In the genomic region with DNA sequence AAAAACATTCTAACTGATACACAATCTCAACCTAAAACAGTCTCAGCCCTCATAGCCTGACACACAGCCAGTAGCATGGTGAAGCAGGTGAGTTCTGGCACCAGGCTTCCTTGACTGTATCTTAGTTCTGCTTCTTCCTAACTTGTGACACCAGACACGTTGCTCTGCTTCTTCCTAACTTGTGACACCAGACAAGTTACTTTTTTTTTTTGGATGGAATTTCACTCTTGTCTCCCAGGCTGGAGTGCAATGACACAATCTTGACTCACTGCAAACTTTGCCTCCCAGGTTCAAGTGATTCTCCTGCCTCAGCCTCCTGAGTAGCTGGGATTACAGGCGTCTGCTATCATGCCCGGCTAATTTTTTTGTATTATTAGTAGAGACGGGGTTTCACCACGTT, we compare ENCODE assay signal across 1 cellular context.
TF ChIP-seq lines count a peak whose summit lies in the region.

No MANE protein-coding gene starts in this region.

TF ChIP-seq in K562, 482 proteins besides CTCF, POLR2A, EP300 and RAD21:
- TF ChIP-seq FOSL1 (tag; conservative IDR thresholded peaks at IDR 0.05): peak; percentile 34; the same call in 1 of the 2 replicates
- TF ChIP-seq, protein P1, sequence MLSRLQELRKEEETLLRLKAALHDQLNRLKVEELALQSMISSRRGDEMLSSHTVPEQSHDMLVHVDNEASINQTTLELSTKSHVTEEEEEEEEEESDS (CRISPR knock-in tag; IDR thresholded peaks at IDR 0.05): no peak
